ENCODE assay signal across 10 cellular contexts in genomic region chr9:14702200-14702599, GRCh38. TPM values are rescaled to one million over a fixed set of nuclear protein-coding genes. Genes with fewer than 3 reads are reported as not detected.
"Had no signal": no experiment of that assay in that cellular context is flagged by ENCODE, and none has a peak within 500 bp of the region (broad histone marks: within the 10 kb centered on the region; RNA-seq: fewer than 3 reads in every experiment).

No MANE protein-coding gene starts in this region.

- H3K9me3 ChIP-seq: HAP-1 had no signal

- H3K36me3 ChIP-seq: HAP-1 had no signal

- H3K4me3 ChIP-seq: HAP-1 had no signal

- H3K27ac ChIP-seq: HL-60 had no signal

- DNase-seq: GOT3, H7, HFFc6 had no signal

- H3K4me3 Mint-ChIP-seq: HFFc6, IgD-negative memory B cell had no signal

- H3K4me1 ChIP-seq: HAP-1 had no signal

- H3K27me3 Mint-ChIP-seq: IgD-negative memory B cell had no signal

- ATAC-seq: HCT116, HepG2 had no signal

- H3K27ac Mint-ChIP-seq: HFFc6, IgD-negative memory B cell had no signal

RNA-seq across cellular contexts. Expression of gene CER1, which starts 20.3 kb away (rescaled TPM):
- total RNA-seq: H4, HepG2, HFFc6, HT1080 had no signal
- polyA plus RNA-seq: IgD-negative memory B cell had no signal
